8 cellular contexts compared by ENCODE assay signal in the genomic region with DNA sequence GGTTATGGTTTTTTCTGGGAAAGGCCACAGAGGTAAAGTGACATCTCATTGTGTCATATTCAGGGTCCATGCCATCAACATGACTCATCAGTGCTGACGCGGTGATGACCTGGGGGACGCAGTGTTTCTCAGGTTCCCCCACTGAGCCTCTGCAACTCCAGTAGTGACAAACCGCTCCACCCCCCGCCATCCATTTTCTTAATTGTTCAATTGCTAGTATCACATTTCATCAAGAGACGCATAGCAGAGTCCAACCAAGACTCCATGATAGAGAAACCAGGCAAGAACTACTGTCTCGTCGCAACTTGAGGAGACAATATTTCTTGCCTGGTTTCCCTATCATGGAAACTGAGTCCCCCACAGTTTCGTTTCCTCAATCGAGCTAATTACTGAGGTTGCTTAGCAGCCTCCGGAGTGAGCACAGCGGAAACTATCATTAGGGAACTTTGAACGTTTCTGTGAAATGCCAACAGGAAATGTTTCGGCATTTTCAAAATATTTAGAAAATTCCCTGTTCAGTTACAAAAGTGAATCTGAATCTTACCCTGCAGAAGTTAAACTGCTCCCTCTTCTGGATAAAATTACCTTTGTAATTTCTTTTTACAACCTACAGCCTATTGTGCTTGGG. TPM values are rescaled to one million over a fixed set of nuclear protein-coding genes. Genes with fewer than 3 reads are reported as not detected.
DNase-seq lines count a peak whose midpoint lies in the region; ATAC-seq and TF ChIP-seq lines count a peak whose summit lies in the region.

No MANE protein-coding gene starts in this region.

- CTCF ChIA-PET in HEK293 (lab: Yijun Ruan, JAX), result interaction anchor here (0.6 to 3.2 kb wide), 8 partner anchors 9 to 86 kb away, joined by 3 to 15 read pairs (median 5); no protein-coding TSS in a partner anchor
- CTCF ChIA-PET in activated naive CD4-positive, alpha-beta T cell treated with anti-CD3 and anti-CD28 coated beads, Interleukin-2, amount 10 ng/mL, durations not matched to agents 7 days and 5 days (lab: Charles Lee), result interaction anchor here (1.2 to 1.5 kb wide), 3 partner anchors 60 to 77 kb away, joined by 3 to 5 read pairs (median 4); no protein-coding TSS in a partner anchor

- ATAC-seq in heart right ventricle (peak in 7 of 8 donors; percentile 21 to 44 (median 35)), sciatic nerve (peak; percentile 68), HG03196 (IDR thresholded peaks at IDR 0.05; ENCODE audit: unreplicated experiment) (no peak), HG02970 (IDR thresholded peaks at IDR 0.05; ENCODE audit: low FRiP score, unreplicated experiment) (no peak)

- peak overlapping the region; percentile 48 for H3K4me3 Mint-ChIP-seq in activated naive CD4-positive, alpha-beta T cell treated with anti-CD3 and anti-CD28 coated beads, Interleukin-2, amount 10 ng/mL, durations not matched to agents 7 days and 5 days

- TF ChIP-seq CTCF in HEK293 (tag by site-specific recombination; IDR thresholded peaks at IDR 0.05) (peak; percentile 28; the same call in 1 of the 2 replicates), heart right ventricle (IDR thresholded peaks at IDR 0.05) (peak in 6 of 9 donors; percentile 36 to 65 (median 56))

- H3K4me1 ChIP-seq in HEK293 (ENCODE audit: control insufficient read depth, insufficient read depth, low read length) (peaks cover 4% of the 10 kb centered on the region), SJCRH30 (peaks cover 12% of the 10 kb centered on the region; the same call in 1 of the 2 replicates), heart right ventricle (peaks cover 14 to 71% (median 49%) of the 10 kb centered on the region in 9 donors)

- no peaks in the 10 kb centered on the region for H3K27me3 Mint-ChIP-seq in activated naive CD4-positive, alpha-beta T cell treated with anti-CD3 and anti-CD28 coated beads, Interleukin-2, amount 10 ng/mL, durations not matched to agents 7 days and 5 days

- H3K9me3 ChIP-seq in HEK293 (ENCODE audit: control insufficient read depth, insufficient read depth, low read depth, low read length), result no peaks in the 10 kb centered on the region
- no peaks in the 10 kb centered on the region for H3K9me3 ChIP-seq in SJCRH30 (replicated peaks)
- no peaks in the 10 kb centered on the region for H3K9me3 ChIP-seq in heart right ventricle

- H3K36me3 Mint-ChIP-seq in activated naive CD4-positive, alpha-beta T cell treated with anti-CD3 and anti-CD28 coated beads, Interleukin-2, amount 10 ng/mL, durations not matched to agents 7 days and 5 days, result peaks cover 16% of the 10 kb centered on the region

- H3K27me3 ChIP-seq in SJCRH30 (no peaks in the 10 kb centered on the region), heart right ventricle (no peaks in the 10 kb centered on the region)

- DNase-seq in CD1c-positive myeloid dendritic cell (ENCODE audit: extremely low spot score), result peak; percentile 95
- DNase-seq in SJCRH30, result peak; percentile 64 to 65
- DNase-seq in activated naive CD4-positive, alpha-beta T cell treated with anti-CD3 and anti-CD28 coated beads, Interleukin-2, amount 10 ng/mL, durations not matched to agents 7 days and 5 days, result peak; percentile 69
- DNase-seq in heart right ventricle, result no peak
- no peak for DNase-seq in sciatic nerve (ENCODE audit: low spot score)

- peaks cover 3% of the 10 kb centered on the region for H3K9me3 Mint-ChIP-seq in activated naive CD4-positive, alpha-beta T cell treated with anti-CD3 and anti-CD28 coated beads, Interleukin-2, amount 10 ng/mL, durations not matched to agents 7 days and 5 days

- peaks cover 77% of the 10 kb centered on the region for H3K4me1 Mint-ChIP-seq in activated naive CD4-positive, alpha-beta T cell treated with anti-CD3 and anti-CD28 coated beads, Interleukin-2, amount 10 ng/mL, durations not matched to agents 7 days and 5 days

- WGBS in heart right ventricle, 2 donors, result 37 to 44% methylated on average over 14 of the region's 14 CpGs

- H3K4me3 ChIP-seq in HEK293 (ENCODE audit: low read depth, low read length) (peak overlapping the region; percentile 25), SJCRH30 (peak overlapping the region; percentile 48), heart right ventricle (peak overlapping the region in 9 of 10 donors; percentile 7 to 52 (median 40))

- H3K27ac ChIP-seq in HEK293 (ENCODE audit: extremely low read depth, low read depth, low read length) (no peak overlapping the region), SJCRH30 (peak overlapping the region; percentile 97), heart right ventricle (peak overlapping the region; percentile 57 to 95 (median 78))

- POLR2A ChIA-PET in HEK293 (lab: Yijun Ruan, JAX), result interaction anchor here (1.6 kb wide), 1 partner anchor 136 kb away, joined by 5 read pairs; no protein-coding TSS in a partner anchor

- intact Hi-C loops in heart right ventricle (cut with DNase I) (loop anchor here in 6 of 10 donors (5.0 to 10.0 kb wide), 4 partner anchors 48 to 198 kb away; partner anchors contain the start of gene SERPINB9 (in 6 of the 6)), sciatic nerve (cut with DNase I) (no loop called here)

- H3K36me3 ChIP-seq in HEK293 (ENCODE audit: control insufficient read depth in 2 of 2, insufficient read depth in 1 of 2, low read length in 2 of 2) (no peaks in the 10 kb centered on the region), SJCRH30 (no peaks in the 10 kb centered on the region), heart right ventricle (no peaks in the 10 kb centered on the region)

- H3K27ac Mint-ChIP-seq in activated naive CD4-positive, alpha-beta T cell treated with anti-CD3 and anti-CD28 coated beads, Interleukin-2, amount 10 ng/mL, durations not matched to agents 7 days and 5 days, result peak overlapping the region; percentile 89

TF ChIP-seq in HEK293, 187 proteins besides CTCF, POLR2A, EP300 and RAD21 (continues in another document):
- no peak for TF ChIP-seq ZNF530 (tag by site-specific recombination; IDR thresholded peaks at IDR 0.05; ENCODE audit: low read depth)
- 0 out of 2 replicates have a peak, but pooled peaks have one; percentile 5 for TF ChIP-seq ZSCAN4 (tag by site-specific recombination; IDR thresholded peaks at IDR 0.05)
- TF ChIP-seq ZBTB48 (tag by site-specific recombination; IDR thresholded peaks at IDR 0.05), result no peak
- no peak for TF ChIP-seq EGR2 (tag by site-specific recombination; IDR thresholded peaks at IDR 0.05; ENCODE audit: low read depth)
- 0 out of 2 replicates have a peak, but pooled peaks have one; percentile 9 for TF ChIP-seq ZNF664 (tag by site-specific recombination; IDR thresholded peaks at IDR 0.05)
- peak; percentile 48 for TF ChIP-seq ZBTB17 (tag by site-specific recombination; IDR thresholded peaks at IDR 0.05)
- no peak for TF ChIP-seq MZF1 (tag by site-specific recombination; IDR thresholded peaks at IDR 0.05; ENCODE audit: borderline replicate concordance)
- no peak for TF ChIP-seq ZNF621 (tag by site-specific recombination; IDR thresholded peaks at IDR 0.05)
- no peak for TF ChIP-seq ZNF529 (tag by site-specific recombination; IDR thresholded peaks at IDR 0.05; ENCODE audit: insufficient replicate concordance)
- TF ChIP-seq AEBP2 (tag by site-specific recombination; IDR thresholded peaks at IDR 0.05; ENCODE audit: borderline replicate concordance), result no peak
- TF ChIP-seq GLI2 (tag by site-specific recombination; IDR thresholded peaks at IDR 0.05; ENCODE audit: borderline replicate concordance, low read depth), result no peak
- TF ChIP-seq ZNF701 (tag by site-specific recombination; IDR thresholded peaks at IDR 0.05), result no peak
- TF ChIP-seq ZNF785 (tag by site-specific recombination; IDR thresholded peaks at IDR 0.05), result no peak
- TF ChIP-seq ZNF510 (tag by site-specific recombination; IDR thresholded peaks at IDR 0.05; ENCODE audit: insufficient replicate concordance), result no peak
- no peak for TF ChIP-seq ZNF585B (tag by site-specific recombination; IDR thresholded peaks at IDR 0.05)
- 0 out of 2 replicates have a peak, but pooled peaks have one; percentile 59 for TF ChIP-seq ZNF391 (tag by site-specific recombination; IDR thresholded peaks at IDR 0.05; ENCODE audit: borderline replicate concordance, low read depth)
- TF ChIP-seq ZNF121 (tag by site-specific recombination; IDR thresholded peaks at IDR 0.05), result no peak

RNA-seq across cellular contexts. Expression of gene SERPINB1, which starts 12.2 kb away (rescaled TPM):
- 2.3 TPM in 2 replicates for total RNA-seq in SJCRH30 (2014; rRNA removed; shearing (Covaris generic))
- total RNA-seq in heart right ventricle, result 10 to 100 TPM; 17.7 to 73.7 (median 22.5) TPM
- 10 to 100 TPM; 16.3 to 16.6 TPM for polyA plus RNA-seq in heart right ventricle
- 46.1 TPM for total RNA-seq in sciatic nerve

RNA-seq across cellular contexts. Expression of gene SERPINB9, which starts 49.2 kb away (rescaled TPM):
- total RNA-seq in SJCRH30 (2014; rRNA removed; shearing (Covaris generic)), result 0.81 and 0.89 TPM in 2 replicates
- total RNA-seq in heart right ventricle (10 to 100 TPM in 1 of 10 donors, 1 to 10 TPM in 9; 3.6 to 10.9 (median 4.8) TPM), sciatic nerve (34.1 TPM)
- 1 to 10 TPM; 2.2 to 3.8 TPM for polyA plus RNA-seq in heart right ventricle

Comparison
In these comparisons a context has a peak if more than half of its experiments do, and no peak if none do; other contexts are left out.
1. DNase-seq: peak in CD1c-positive myeloid dendritic cell (single experiment), SJCRH30 (2 of 2) and activated naive CD4-positive, alpha-beta T cell treated with anti-CD3 and anti-CD28 coated beads, Interleukin-2, amount 10 ng/mL, durations not matched to agents 7 days and 5 days (single experiment); none in heart right ventricle (0 of 2) and sciatic nerve (single experiment).
2. ATAC-seq: peak in heart right ventricle (7 of 8) and sciatic nerve (single experiment); none in HG03196 (single experiment) and HG02970 (single experiment).
3. Peak in every context shown above with its lines, with median percentiles within 50 percentile points of each other: H3K4me3 ChIP-seq.